Comparison of ENCODE assay signal across 9 cellular contexts in the genomic region with DNA sequence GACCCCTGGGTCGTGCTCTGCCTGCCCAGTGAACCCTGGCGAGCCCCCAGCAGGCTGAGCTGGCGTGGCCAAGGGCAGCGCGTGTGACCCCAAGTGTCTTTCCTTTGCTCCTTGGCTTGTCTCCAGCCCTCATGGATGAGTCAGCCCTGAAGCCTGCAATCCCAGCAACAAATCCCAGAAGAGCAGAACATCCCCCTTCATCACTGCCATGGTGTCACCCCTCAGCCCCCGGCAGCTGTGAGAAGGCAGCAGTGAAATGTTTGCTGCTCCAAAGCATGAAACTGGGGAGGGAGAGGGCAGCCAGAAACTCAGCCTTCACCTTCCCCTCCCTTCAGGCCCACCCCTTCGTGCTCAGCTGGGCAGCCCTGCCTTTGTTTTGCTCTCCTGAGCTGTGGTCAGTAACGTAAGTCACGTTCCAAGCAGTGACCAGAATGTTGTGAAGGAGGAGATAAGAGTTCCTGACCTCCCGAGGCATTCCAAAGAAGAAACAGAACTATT. TPM values are rescaled to one million over a fixed set of nuclear protein-coding genes. Genes with fewer than 3 reads are reported as not detected.
DNase-seq lines count a peak whose midpoint lies in the region; ATAC-seq and TF ChIP-seq lines count a peak whose summit lies in the region.
"Had no signal": no experiment of that assay in that cellular context is flagged by ENCODE, and none has a peak within 500 bp of the region (broad histone marks: within the 10 kb centered on the region; RNA-seq: fewer than 3 reads in every experiment).

No MANE protein-coding gene starts in this region.

- BruUV-seq in PC-9 (replicated peaks; lab: Mats Ljungman, UMichigan) = no TSS peak

- H3K9me2 ChIP-seq in PC-9 (ENCODE audit: insufficient read depth) = no peaks in the 10 kb centered on the region

- no peak overlapping the region for H3K9ac ChIP-seq in neural progenitor cell

- H3K4me1 Mint-ChIP-seq in neural progenitor cell = peaks cover 15% of the 10 kb centered on the region

- no peak overlapping the region for H3K27ac Mint-ChIP-seq in neural progenitor cell

- peak overlapping the region; percentile 10; the same call in 1 of the 2 replicates for H3K4me3 ChIP-seq in PC-9
- H3K4me3 ChIP-seq in neural progenitor cell = no peak overlapping the region

- H3F3A ChIP-seq in PC-9 (ENCODE audit: insufficient read depth, low read depth) (peaks cover 19% of the 10 kb centered on the region), neural progenitor cell (ENCODE audit: low read depth) (no peaks in the 10 kb centered on the region)

- H3K27me3 Mint-ChIP-seq in neural progenitor cell (ENCODE audit: insufficient read depth, low read depth) = peaks cover 2% of the 10 kb centered on the region

- no peak for TF ChIP-seq CTCF in PC-9 (conservative IDR thresholded peaks at IDR 0.05)
- TF ChIP-seq CTCF in neural progenitor cell (IDR thresholded peaks at IDR 0.05) = no peak

- no peaks in the 10 kb centered on the region for H3K36me3 ChIP-seq in PC-9 (ENCODE audit: low read depth)
- no peaks in the 10 kb centered on the region for H3K36me3 ChIP-seq in neural progenitor cell

- peak overlapping the region; percentile 62 for H3K4me2 ChIP-seq in PC-9
- H3K4me2 ChIP-seq in neural progenitor cell = peak overlapping the region; percentile 29

- H3K36me3 Mint-ChIP-seq in neural progenitor cell = no peaks in the 10 kb centered on the region

- POLR2A ChIA-PET in PC-9 (lab: Charles Lee; ENCODE audit: unreplicated experiment) = interaction anchor here (0.6 kb wide), 1 partner anchor 316 kb away, joined by 3 read pairs; no protein-coding TSS in a partner anchor

- H3K4me3 Mint-ChIP-seq in neural progenitor cell = no peak overlapping the region

- peaks cover 2% of the 10 kb centered on the region for H3K9me3 Mint-ChIP-seq in neural progenitor cell

- no peaks in the 10 kb centered on the region for H3K27me3 ChIP-seq in PC-9 (ENCODE audit: insufficient read depth, low read depth)
- no peaks in the 10 kb centered on the region for H3K27me3 ChIP-seq in neural progenitor cell

- H2AFZ ChIP-seq in PC-9 = peak overlapping the region; percentile 62; the same call in 1 of the 2 replicates
- H2AFZ ChIP-seq in neural progenitor cell (replicated peaks) = no peak overlapping the region

- H4K20me1 ChIP-seq in PC-9 (ENCODE audit: insufficient read depth) = no peaks in the 10 kb centered on the region
- no peaks in the 10 kb centered on the region for H4K20me1 ChIP-seq in neural progenitor cell (ENCODE audit: low read depth)

- H3K9me3 ChIP-seq in PC-9 (ENCODE audit: insufficient read depth, low read depth) (no peaks in the 10 kb centered on the region), neural progenitor cell (ENCODE audit: low read depth) (no peaks in the 10 kb centered on the region)

- DNase-seq in AG08396 (ENCODE audit: low spot score) (peak; percentile 96), PC-9 (peak; percentile 72 to 75), neural progenitor cell (ENCODE audit: low spot score) (peak; percentile 16), T-helper 9 cell (no peak)
- DNase-seq in activated CD4-positive, alpha-beta T cell treated with anti-CD3 and anti-CD28 coated beads, Interleukin-2, amount 50 U/mL, for 1 hour = no peak

- peaks cover 28% of the 10 kb centered on the region for H3K4me1 ChIP-seq in PC-9 (replicated peaks; ENCODE audit: insufficient read depth)
- peaks cover 6% of the 10 kb centered on the region for H3K4me1 ChIP-seq in neural progenitor cell

- H3K27ac ChIP-seq in PC-9 (peak overlapping the region; percentile 70), neural progenitor cell (no peak overlapping the region)

- intact Hi-C loops in PC-9 (cut with micrococcal nuclease; ENCODE audit: unreplicated experiment) = loop anchor here (5.0 to 10.0 kb wide), 2 partner anchors 49 to 157 kb away; no protein-coding TSS in a partner anchor

- ATAC-seq in esophagus mucosa (peak; percentile 24), HG02759 (IDR thresholded peaks at IDR 0.05; ENCODE audit: unreplicated experiment) (no peak), HG03571 (IDR thresholded peaks at IDR 0.05; ENCODE audit: unreplicated experiment) (no peak)

- H3K79me2 ChIP-seq in PC-9 (ENCODE audit: low read depth) (no peaks in the 10 kb centered on the region), neural progenitor cell (ENCODE audit: low read depth) (no peaks in the 10 kb centered on the region)

- CTCF ChIA-PET in PC-9 (lab: Charles Lee) = interaction anchor here (0.6 kb wide), 1 partner anchor 47 kb away, joined by 11 read pairs; no protein-coding TSS in a partner anchor

RNA-seq across cellular contexts. Expression of a gene that starts 29.8 kb away (rescaled TPM):
- 1.8 and 2.2 TPM in 2 replicates for total RNA-seq in PC-9 (2021)
- total RNA-seq in esophagus mucosa = 2.0 TPM
- total RNA-seq in neural progenitor cell (ENCODE audit: low replicate concordance) = 0.09 and 0.25 TPM in 2 replicates
- total RNA-seq: SK-MEL-5 had no signal

RNA-seq across cellular contexts. Expression of a gene that starts 49.8 kb away (rescaled TPM):
- total RNA-seq in PC-9 (2021) (not detected in 2 replicates), esophagus mucosa (0.56 TPM), neural progenitor cell (ENCODE audit: low replicate concordance) (not detected in 2 replicates)

Comparison
In these comparisons a context has a peak if more than half of its experiments do, and no peak if none do; other contexts are left out.
1. DNase-seq: peak in AG08396 (single experiment), PC-9 (2 of 2) and neural progenitor cell (single experiment); none in T-helper 9 cell (single experiment) and activated CD4-positive, alpha-beta T cell treated with anti-CD3 and anti-CD28 coated beads, Interleukin-2, amount 50 U/mL, for 1 hour (single experiment).